In the genomic region with DNA sequence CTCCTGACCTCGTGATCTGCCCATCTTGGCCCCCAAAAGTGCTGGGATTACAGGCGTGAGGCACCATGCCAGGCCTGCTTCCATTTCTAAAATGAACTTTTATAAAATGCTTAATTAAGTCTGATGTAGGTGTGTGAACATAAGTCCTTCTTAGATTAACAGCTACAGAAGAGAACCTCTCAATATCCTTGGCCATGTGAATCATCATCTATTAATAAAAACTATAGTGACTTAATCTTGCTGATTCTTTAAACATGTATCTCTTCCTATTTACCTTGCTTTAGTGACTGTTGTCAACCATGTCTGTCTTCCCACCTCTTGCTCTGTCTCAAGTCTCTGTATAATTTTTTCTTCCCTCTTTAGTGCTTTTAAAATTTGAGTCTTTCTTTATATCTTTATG, we compare ENCODE assay signal across 23 cellular contexts.
DNase-seq lines count a peak whose midpoint lies in the region; ATAC-seq and TF ChIP-seq lines count a peak whose summit lies in the region.
"Had no signal": no experiment of that assay in that cellular context is flagged by ENCODE, and none has a peak within 500 bp of the region (broad histone marks: within the 10 kb centered on the region; RNA-seq: fewer than 3 reads in every experiment).

No MANE protein-coding gene starts in this region.

- no peak overlapping the region for H3K9ac ChIP-seq in BLaER1 treated with 17β-estradiol and CSF1 and Interleukin-3, amounts not matched to agents 10 nM and 100 nM

- TF ChIP-seq POLR2A in gastrocnemius medialis (IDR thresholded peaks at IDR 0.05) = no peak

- intact Hi-C loops in gastrocnemius medialis (cut with DNase I; ENCODE audit: low total_unique reads) = no loop called here

- peaks cover 0 to 13% (median 6%) of the 10 kb centered on the region in 11 experiments; a peak in 6 of 22 replicates for H3K9me3 ChIP-seq in BLaER1 treated with 17β-estradiol and CSF1 and Interleukin-3, amounts not matched to agents 10 nM and 100 nM (replicated peaks in 1 of 11)
- H3K9me3 ChIP-seq in gastrocnemius medialis = no peaks in the 10 kb centered on the region
- H3K9me3 ChIP-seq: A549 had no signal

- H4K20me1 ChIP-seq in BLaER1 treated with 17β-estradiol and CSF1 and Interleukin-3, amounts not matched to agents 10 nM and 100 nM = peaks cover 68 to 100% (median 95%) of the 10 kb centered on the region in 11 experiments; a peak in 21 of 22 replicates

- peaks cover 58 to 71% (median 69%) of the 10 kb centered on the region in 10 experiments for H3K4me1 ChIP-seq in BLaER1 treated with 17β-estradiol and CSF1 and Interleukin-3, amounts not matched to agents 10 nM and 100 nM
- H3K4me1 ChIP-seq in gastrocnemius medialis = peaks cover 77 to 87% of the 10 kb centered on the region in 2 donors

- TF ChIP-seq CTCF in gastrocnemius medialis (IDR thresholded peaks at IDR 0.05 in 4 of 5, conservative IDR thresholded peaks at IDR 0.05 in 1 of 5) = no peak
- no peak for TF ChIP-seq CTCF in progenitor cell of endocrine pancreas (IDR thresholded peaks at IDR 0.05; ENCODE audit: unreplicated experiment)

- H3K36me3 Mint-ChIP-seq in progenitor cell of endocrine pancreas (ENCODE audit: insufficient read depth) = peaks cover 5% of the 10 kb centered on the region

- H3K4me3 ChIP-seq in BLaER1 treated with 17β-estradiol and CSF1 and Interleukin-3, amounts not matched to agents 10 nM and 100 nM = no peak overlapping the region
- H3K4me3 ChIP-seq in gastrocnemius medialis = no peak overlapping the region
- H3K4me3 ChIP-seq: A549 had no signal

- no peak overlapping the region for H3K27ac Mint-ChIP-seq in progenitor cell of endocrine pancreas
- H3K27ac Mint-ChIP-seq: B cell; CD4-positive, alpha-beta memory T cell; CD4-positive, CD25-positive, alpha-beta regulatory T cell had no signal

- DNase-seq in islet precursor cell = peak; percentile 15
- no peak for DNase-seq in gastrocnemius medialis
- DNase-seq in NCI-H446 treated with DMSO at 0.1 percent for 48 hours (lab: John Stamatoyannopoulos, UW) = no peak
- DNase-seq in progenitor cell of endocrine pancreas (ENCODE audit: low spot score, unreplicated experiment) = no peak
- DNase-seq: AML-193; C1 segment of cervical spinal cord; CD4-positive, alpha-beta memory T cell; CD4-positive, CD25-positive, alpha-beta regulatory T cell; CD8-positive, alpha-beta memory T cell; COR-L47; DMS 273 treated with DMSO at 0.1 percent for 48 hours; DMS153; DMS53; DMS79; DND-41; EL; GDM1 had no signal

- H3K4me2 ChIP-seq in BLaER1 treated with 17β-estradiol and CSF1 and Interleukin-3, amounts not matched to agents 10 nM and 100 nM = peak overlapping the region; percentile 13 to 90 (median 37); a peak in 17 of 22 replicates
- H3K4me2 ChIP-seq: A549 had no signal

- H3K27me3 ChIP-seq in BLaER1 treated with 17β-estradiol and CSF1 and Interleukin-3, amounts not matched to agents 10 nM and 100 nM = no peaks in the 10 kb centered on the region
- H3K27me3 ChIP-seq in gastrocnemius medialis = no peaks in the 10 kb centered on the region

- ATAC-seq in gastrocnemius medialis (peak; percentile 40 to 49), GM21723 (IDR thresholded peaks at IDR 0.05; ENCODE audit: unreplicated experiment) (no peak)
- ATAC-seq: A549 had no signal

- no peak overlapping the region for H3K27ac ChIP-seq in BLaER1 treated with 17β-estradiol and CSF1 and Interleukin-3, amounts not matched to agents 10 nM and 100 nM
- H3K27ac ChIP-seq in gastrocnemius medialis = peak overlapping the region in 2 of 4 donors; percentile 11 to 13
- H3K27ac ChIP-seq: 22Rv1, A549 had no signal

- H3K27me3 Mint-ChIP-seq in progenitor cell of endocrine pancreas = no peaks in the 10 kb centered on the region
- H3K27me3 Mint-ChIP-seq: B cell; CD4-positive, alpha-beta memory T cell; CD4-positive, CD25-positive, alpha-beta regulatory T cell; CD8-positive, alpha-beta memory T cell had no signal

- no peak overlapping the region for H3K4me3 Mint-ChIP-seq in progenitor cell of endocrine pancreas (ENCODE audit: low read depth)
- H3K4me3 Mint-ChIP-seq: B cell; CD14-positive monocyte; CD4-positive, alpha-beta memory T cell; CD4-positive, CD25-positive, alpha-beta regulatory T cell; CD8-positive, alpha-beta memory T cell had no signal

- peaks cover 9% of the 10 kb centered on the region for H3K4me1 Mint-ChIP-seq in progenitor cell of endocrine pancreas (ENCODE audit: low read depth)

- H3K9me3 Mint-ChIP-seq in progenitor cell of endocrine pancreas (ENCODE audit: low read depth) = no peaks in the 10 kb centered on the region

- in situ Hi-C loops in gastrocnemius medialis (cut with MboI; ENCODE audit: low sequenced_read_pairs in 4 of 4) = loop anchor here in 1 of 4 donors (25.0 kb wide), 1 partner anchor 111 kb away; no protein-coding TSS in a partner anchor

- H3K36me3 ChIP-seq in BLaER1 treated with 17β-estradiol and CSF1 and Interleukin-3, amounts not matched to agents 10 nM and 100 nM = peaks cover 36 to 55% (median 43%) of the 10 kb centered on the region in 11 experiments
- H3K36me3 ChIP-seq in gastrocnemius medialis = no peaks in the 10 kb centered on the region
